In genomic region chr4:10275696-10276095, GRCh38 we compare ENCODE assay signal across 22 cellular contexts.
"Had no signal": no experiment of that assay in that cellular context is flagged by ENCODE, and none has a peak within 500 bp of the region (broad histone marks: within the 10 kb centered on the region; RNA-seq: fewer than 3 reads in every experiment).

No MANE protein-coding gene starts in this region.

- H3K27ac Mint-ChIP-seq: activated naive CD4-positive, alpha-beta T cell treated with anti-CD3 and anti-CD28 coated beads, Interleukin-2, amount 50 U/mL, for 24 hours; memory B cell; naive thymus-derived CD4-positive, alpha-beta T cell; stimulated activated memory B cell treated with anti-CD40 and anti-IgM and Interleukin-4, amounts not matched to agents 10 μg/mL and 1 μg/mL and 100 μg/mL, for 72 hours had no signal

- H3K4me3 ChIP-seq: ascending aorta, colonic mucosa, mucosa of descending colon, ovary, spleen, thyroid gland had no signal

- H3K9me3 ChIP-seq: ascending aorta, colonic mucosa, mucosa of descending colon, ovary, spleen, thyroid gland had no signal

- H3K36me3 Mint-ChIP-seq: activated naive CD4-positive, alpha-beta T cell treated with anti-CD3 and anti-CD28 coated beads, Interleukin-2, amount 50 U/mL, for 24 hours; memory B cell; naive thymus-derived CD4-positive, alpha-beta T cell; stimulated activated memory B cell treated with anti-CD40 and anti-IgM and Interleukin-4, amounts not matched to agents 10 μg/mL and 1 μg/mL and 100 μg/mL, for 72 hours had no signal

- H3K9me3 Mint-ChIP-seq: activated naive CD4-positive, alpha-beta T cell treated with anti-CD3 and anti-CD28 coated beads, Interleukin-2, amount 50 U/mL, for 24 hours; central memory CD8-positive, alpha-beta T cell; memory B cell; naive thymus-derived CD4-positive, alpha-beta T cell; stimulated activated memory B cell treated with anti-CD40 and anti-IgM and Interleukin-4, amounts not matched to agents 10 μg/mL and 1 μg/mL and 100 μg/mL, for 72 hours had no signal

- ATAC-seq: mucosa of descending colon; naive thymus-derived CD4-positive, alpha-beta T cell; sciatic nerve; stimulated activated memory B cell treated with anti-CD40 and anti-IgM and Interleukin-4, amounts not matched to agents 10 μg/mL and 1 μg/mL and 100 μg/mL, for 72 hours had no signal

- H3K27me3 ChIP-seq: ascending aorta, colonic mucosa, ovary, thyroid gland had no signal

- DNase-seq: activated CD4-positive, alpha-beta T cell treated with anti-CD3 and anti-CD28 coated beads for 1 hour; activated CD8-positive, alpha-beta memory T cell treated with anti-CD3 and anti-CD28 coated beads for 24 hours; activated CD8-positive, alpha-beta memory T cell treated with anti-CD3 and anti-CD28 coated beads, Interleukin-2, amount 50 U/mL, for 48 hours; activated effector memory CD4-positive, alpha-beta T cell treated with anti-CD3 and anti-CD28 coated beads, Interleukin-2, amount 50 U/mL, for 16 hours; activated T-cell treated with anti-CD3 and anti-CD28 coated beads, Interleukin-2, amount 50 U/mL, for 48 hours; colonic mucosa; hypothalamus; kidney; mucosa of descending colon; naive thymus-derived CD4-positive, alpha-beta T cell; ovary; spleen; stimulated activated CD4-positive, alpha-beta T cell treated with anti-CD3 and anti-CD28 coated beads, Interleukin-4, amount 100 ng/mL, for 4 hours; thyroid gland; WERI-Rb-1 had no signal

- H3K27ac ChIP-seq: ascending aorta, colonic mucosa, ovary, spleen, thyroid gland, WERI-Rb-1 had no signal

- H3K4me1 ChIP-seq: ascending aorta, colonic mucosa, spleen, thyroid gland had no signal

- H3K4me1 Mint-ChIP-seq: activated naive CD4-positive, alpha-beta T cell treated with anti-CD3 and anti-CD28 coated beads, Interleukin-2, amount 50 U/mL, for 24 hours; central memory CD8-positive, alpha-beta T cell; memory B cell; naive thymus-derived CD4-positive, alpha-beta T cell; stimulated activated memory B cell treated with anti-CD40 and anti-IgM and Interleukin-4, amounts not matched to agents 10 μg/mL and 1 μg/mL and 100 μg/mL, for 72 hours had no signal

- H3K36me3 ChIP-seq: ascending aorta, colonic mucosa, ovary, spleen, thyroid gland, WERI-Rb-1 had no signal

- H3K4me3 Mint-ChIP-seq: activated naive CD4-positive, alpha-beta T cell treated with anti-CD3 and anti-CD28 coated beads, Interleukin-2, amount 50 U/mL, for 24 hours; central memory CD8-positive, alpha-beta T cell; memory B cell; naive thymus-derived CD4-positive, alpha-beta T cell; stimulated activated memory B cell treated with anti-CD40 and anti-IgM and Interleukin-4, amounts not matched to agents 10 μg/mL and 1 μg/mL and 100 μg/mL, for 72 hours had no signal

- FAIRE-seq: frontal cortex, kidney had no signal

- H3K27me3 Mint-ChIP-seq: activated naive CD4-positive, alpha-beta T cell treated with anti-CD3 and anti-CD28 coated beads, Interleukin-2, amount 50 U/mL, for 24 hours; stimulated activated memory B cell treated with anti-CD40 and anti-IgM and Interleukin-4, amounts not matched to agents 10 μg/mL and 1 μg/mL and 100 μg/mL, for 72 hours had no signal
